Comparison of ENCODE assay signal across 1 cellular context in the genomic region with DNA sequence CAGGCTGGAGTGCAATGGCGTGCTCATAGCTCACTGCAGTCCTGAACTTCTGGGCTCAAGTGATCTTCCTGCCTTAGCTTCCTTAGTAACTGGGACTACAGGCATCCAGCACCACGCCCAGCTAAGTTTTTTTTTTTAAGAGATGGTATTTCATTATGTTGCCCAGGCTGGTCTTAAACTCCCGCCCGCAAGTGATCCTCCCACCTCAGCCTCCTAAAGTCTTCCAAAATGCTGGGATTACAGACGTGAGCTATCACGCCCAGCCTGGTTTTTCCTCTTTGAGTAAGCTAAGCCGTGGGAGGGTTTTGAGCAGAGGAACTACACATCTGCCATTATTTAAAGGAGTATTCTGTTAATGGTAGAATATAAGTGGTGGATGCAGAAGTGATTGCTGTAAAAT.
TF ChIP-seq lines count a peak whose summit lies in the region.

No MANE protein-coding gene starts in this region.

TF ChIP-seq in HEK293, 187 proteins besides CTCF, POLR2A, EP300 and RAD21 (continued from another document):
- no peak for TF ChIP-seq ZNF18 (tag by site-specific recombination; IDR thresholded peaks at IDR 0.05)
- no peak for TF ChIP-seq ZNF311 (tag by site-specific recombination; IDR thresholded peaks at IDR 0.05; ENCODE audit: borderline replicate concordance)
- TF ChIP-seq ZFHX2 (tag by site-specific recombination; conservative IDR thresholded peaks at IDR 0.05), result peak; percentile 55
- TF ChIP-seq FEZF1 (tag by site-specific recombination; IDR thresholded peaks at IDR 0.05), result no peak
- TF ChIP-seq MZF1 (tag by site-specific recombination; IDR thresholded peaks at IDR 0.05; ENCODE audit: borderline replicate concordance), result no peak
- no peak for TF ChIP-seq ZFP41 (tag by site-specific recombination; IDR thresholded peaks at IDR 0.05; ENCODE audit: borderline replicate concordance)
- no peak for TF ChIP-seq ZNF148 (tag by site-specific recombination; IDR thresholded peaks at IDR 0.05; ENCODE audit: borderline replicate concordance)
- TF ChIP-seq EGR2 (tag by site-specific recombination; IDR thresholded peaks at IDR 0.05; ENCODE audit: low read depth), result peak; percentile 67; the same call in 1 of the 2 replicates
- no peak for TF ChIP-seq GLI4 (tag by site-specific recombination; IDR thresholded peaks at IDR 0.05)
- TF ChIP-seq ZNF2 (tag by site-specific recombination; IDR thresholded peaks at IDR 0.05), result no peak
- no peak for TF ChIP-seq ZNF707 (tag by site-specific recombination; IDR thresholded peaks at IDR 0.05)
